ENCODE assay signal across 8 cellular contexts in genomic region chr17:44222112-44222869, GRCh38. TPM values are rescaled to one million over a fixed set of nuclear protein-coding genes. Genes with fewer than 3 reads are reported as not detected.
A peak's percentile ranks its signal among the peaks of the same experiment; 100 is the strongest.
DNase-seq lines count a peak whose midpoint lies in the region; ATAC-seq and TF ChIP-seq lines count a peak whose summit lies in the region.

No MANE protein-coding gene starts in this region.

- H3K36me3 Mint-ChIP-seq in GM23338 (ENCODE audit: low read depth), result peaks cover 7% of the 10 kb centered on the region
- peaks cover 4% of the 10 kb centered on the region for H3K36me3 Mint-ChIP-seq in activated CD8-positive, alpha-beta memory T cell treated with anti-CD3 and anti-CD28 coated beads, Interleukin-2, amount 10 ng/mL, durations not matched to agents 7 days and 5 days

- H3K27me3 ChIP-seq in BE2C (no peaks in the 10 kb centered on the region), GM23338 (ENCODE audit: insufficient read depth) (peaks cover 11% of the 10 kb centered on the region; the same call in 1 of the 2 replicates), esophagus muscularis mucosa (no peaks in the 10 kb centered on the region), thymus (ENCODE audit: control insufficient read depth, insufficient read depth) (peaks cover 4% of the 10 kb centered on the region)

- peak overlapping the region; percentile 93 for H2AFZ ChIP-seq in GM23338

- H3K27ac Mint-ChIP-seq in GM23338, result peak overlapping the region; percentile 88; the same call in 1 of the 2 replicates
- peak overlapping the region; percentile 89 for H3K27ac Mint-ChIP-seq in activated CD8-positive, alpha-beta memory T cell treated with anti-CD3 and anti-CD28 coated beads, Interleukin-2, amount 10 ng/mL, durations not matched to agents 7 days and 5 days

- H3K36me3 ChIP-seq in BE2C (peaks cover 9% of the 10 kb centered on the region), GM23338 (ENCODE audit: insufficient read depth) (no peaks in the 10 kb centered on the region), esophagus muscularis mucosa (no peaks in the 10 kb centered on the region), thymus (ENCODE audit: control insufficient read depth, insufficient read depth) (no peaks in the 10 kb centered on the region)

- no peaks in the 10 kb centered on the region for H3K9me3 Mint-ChIP-seq in GM23338
- H3K9me3 Mint-ChIP-seq in activated CD8-positive, alpha-beta memory T cell treated with anti-CD3 and anti-CD28 coated beads, Interleukin-2, amount 10 ng/mL, durations not matched to agents 7 days and 5 days (ENCODE audit: low read depth), result no peaks in the 10 kb centered on the region

- peak; percentile 85 for DNase-seq in BE2C
- DNase-seq in GM23338 (ENCODE audit: low spot score), result peak; percentile 86
- peak; percentile 70 for DNase-seq in NCI-H526 treated with DMSO at 0.1 percent for 48 hours (lab: John Stamatoyannopoulos, UW)
- DNase-seq in activated CD8-positive, alpha-beta memory T cell treated with anti-CD3 and anti-CD28 coated beads, Interleukin-2, amount 10 ng/mL, durations not matched to agents 7 days and 5 days, result peak; percentile 61
- peak; percentile 96 for DNase-seq in esophagus muscularis mucosa (ENCODE audit: extremely low spot score)
- peak; percentile 79 for DNase-seq in middle frontal gyrus (ENCODE audit: extremely low spot score, low spot score)

- TF ChIP-seq EP300 in esophagus muscularis mucosa (IDR thresholded peaks at IDR 0.05), result no peak

- TF ChIP-seq CTCF in BE2C (IDR thresholded peaks at IDR 0.05; ENCODE audit: low read depth, low read length) (peak; percentile 29), GM23338 (conservative IDR thresholded peaks at IDR 0.05; ENCODE audit: low read depth in 2 of 2) (peak; percentile 20; a peak in 1 of 4 replicates), esophagus muscularis mucosa (IDR thresholded peaks at IDR 0.05) (peak; percentile 9 to 41 (median 30))

- H3K4me3 ChIP-seq in BE2C (ENCODE audit: low read depth, low read length), result peak overlapping the region; percentile 84
- H3K4me3 ChIP-seq in GM23338, result peak overlapping the region; percentile 96
- H3K4me3 ChIP-seq in esophagus muscularis mucosa, result peak overlapping the region; percentile 92 to 98 (median 96)
- H3K4me3 ChIP-seq in thymus (ENCODE audit: low read length), result peak overlapping the region; percentile 91

- peaks cover 15% of the 10 kb centered on the region; the same call in 2 of the 3 replicates for H3K4me1 Mint-ChIP-seq in GM23338
- H3K4me1 Mint-ChIP-seq in activated CD8-positive, alpha-beta memory T cell treated with anti-CD3 and anti-CD28 coated beads, Interleukin-2, amount 10 ng/mL, durations not matched to agents 7 days and 5 days, result peaks cover 8% of the 10 kb centered on the region

- H3F3A ChIP-seq in GM23338 (replicated peaks; ENCODE audit: low read depth), result peaks cover 12% of the 10 kb centered on the region

- peak overlapping the region; percentile 76 for H3K4me3 Mint-ChIP-seq in GM23338
- H3K4me3 Mint-ChIP-seq in activated CD8-positive, alpha-beta memory T cell treated with anti-CD3 and anti-CD28 coated beads, Interleukin-2, amount 10 ng/mL, durations not matched to agents 7 days and 5 days, result peak overlapping the region; percentile 90

- WGBS in esophagus muscularis mucosa, result under 1% methylated on average over 25 of the region's 36 CpGs
- WGBS in thymus, result 14% methylated on average over 36 of the region's 36 CpGs

- ATAC-seq in GM23338 (peak; percentile 29), HG02981 (IDR thresholded peaks at IDR 0.05; ENCODE audit: unreplicated experiment) (no peak)
- ATAC-seq in activated CD8-positive, alpha-beta memory T cell treated with anti-CD3 and anti-CD28 coated beads, Interleukin-2, amount 10 ng/mL, durations not matched to agents 7 days and 5 days, result no peak

- no peak overlapping the region for H3K27ac ChIP-seq in GM23338 (ENCODE audit: low read depth)
- peak overlapping the region; percentile 100 for H3K27ac ChIP-seq in esophagus muscularis mucosa (replicated peaks in 1 of 4)
- peak overlapping the region; percentile 99 for H3K27ac ChIP-seq in thymus (ENCODE audit: low read depth)

- H3K4me1 ChIP-seq in BE2C (peaks cover 5% of the 10 kb centered on the region), GM23338 (ENCODE audit: insufficient read depth) (peaks cover 13% of the 10 kb centered on the region), esophagus muscularis mucosa (peaks cover 30 to 39% (median 38%) of the 10 kb centered on the region in 4 donors), thymus (ENCODE audit: control insufficient read depth, insufficient read depth, low read length) (peaks cover 6% of the 10 kb centered on the region)

- no peaks in the 10 kb centered on the region for H4K20me1 ChIP-seq in GM23338 (replicated peaks; ENCODE audit: insufficient read depth)

- peaks cover 20% of the 10 kb centered on the region for H3K79me2 ChIP-seq in GM23338 (replicated peaks; ENCODE audit: insufficient read depth)

- no peaks in the 10 kb centered on the region for H3K9me2 ChIP-seq in GM23338 (ENCODE audit: insufficient read depth)

- CTCF ChIA-PET in activated CD8-positive, alpha-beta memory T cell treated with anti-CD3 and anti-CD28 coated beads, Interleukin-2, amount 10 ng/mL, durations not matched to agents 7 days and 5 days (lab: Charles Lee), result interaction anchor here (0.7 to 6.3 kb wide), 20 partner anchors 8 to 233 kb away, joined by 3 to 74 read pairs (median 4); partner anchors contain the start of genes GRN, TMEM101 and TMUB2

- intact Hi-C loops in esophagus muscularis mucosa (cut with DNase I), result no loop called here

- peaks cover 12% of the 10 kb centered on the region for H3K27me3 Mint-ChIP-seq in GM23338 (ENCODE audit: insufficient read depth, low read depth, poor library complexity)
- H3K27me3 Mint-ChIP-seq in activated CD8-positive, alpha-beta memory T cell treated with anti-CD3 and anti-CD28 coated beads, Interleukin-2, amount 10 ng/mL, durations not matched to agents 7 days and 5 days, result no peaks in the 10 kb centered on the region

- H3K9me3 ChIP-seq in BE2C (no peaks in the 10 kb centered on the region), esophagus muscularis mucosa (no peaks in the 10 kb centered on the region), thymus (ENCODE audit: control insufficient read depth) (no peaks in the 10 kb centered on the region)

- peak overlapping the region; percentile 100 for H3K4me2 ChIP-seq in GM23338

- no peak for TF ChIP-seq POLR2A in esophagus muscularis mucosa (IDR thresholded peaks at IDR 0.05; ENCODE audit: low read depth)

TF ChIP-seq in GM23338, 12 proteins besides CTCF, POLR2A, EP300 and RAD21:
- TF ChIP-seq JUNB (IDR thresholded peaks at IDR 0.05; ENCODE audit: unreplicated experiment) (no peak), EZH2 (IDR thresholded peaks at IDR 0.05; ENCODE audit: low read depth, unreplicated experiment) (peak; percentile 33), NANOG (IDR thresholded peaks at IDR 0.05; ENCODE audit: borderline replicate concordance) (no peak), ZNF114 (CRISPR knock-in tag; IDR thresholded peaks at IDR 0.05) (no peak), ZNF331 (CRISPR knock-in tag; IDR thresholded peaks at IDR 0.05; ENCODE audit: low read depth) (no peak), POLR2AphosphoS5 (IDR thresholded peaks at IDR 0.05; ENCODE audit: low read depth) (peak; percentile 43)
TF ChIP-seq in GM23338: peak in this region for 2.

RNA-seq across cellular contexts. Expression of gene UBTF, which starts 2.8 kb away (rescaled TPM):
- polyA plus RNA-seq in BE2C (2012; ENCODE audit: insufficient read depth, insufficient read length, low read depth), result 106 TPM
- total RNA-seq in GM23338 (2014; rRNA removed; shearing (Covaris generic)), result 62.2 and 78.8 TPM in 2 replicates
- polyA plus RNA-seq in GM23338 (2016; fragmentation: Nextera tagmentation; extraction: Ambion mirVana) (27.0 and 29.9 TPM in 2 replicates), thymus (70.1 TPM)
- total RNA-seq in activated CD8-positive, alpha-beta memory T cell treated with anti-CD3 and anti-CD28 coated beads, Interleukin-2, amount 10 ng/mL, durations not matched to agents 7 days and 5 days, result 100 to 1,000 TPM; 128 to 158 TPM
- total RNA-seq in esophagus muscularis mucosa, result 10 to 100 TPM; 48.7 to 78.8 (median 66.1) TPM

RNA-seq across cellular contexts. Expression of gene ATXN7L3, which starts 22.6 kb away (rescaled TPM):
- polyA plus RNA-seq in BE2C (2012; ENCODE audit: insufficient read depth, insufficient read length, low read depth), result 151 TPM
- 79.3 and 95.0 TPM in 2 replicates for total RNA-seq in GM23338 (2014; rRNA removed; shearing (Covaris generic))
- 20.3 and 20.6 TPM in 2 replicates for polyA plus RNA-seq in GM23338 (2016; fragmentation: Nextera tagmentation; extraction: Ambion mirVana)
- 100 to 1,000 TPM; 106 to 122 TPM for total RNA-seq in activated CD8-positive, alpha-beta memory T cell treated with anti-CD3 and anti-CD28 coated beads, Interleukin-2, amount 10 ng/mL, durations not matched to agents 7 days and 5 days
- 10 to 100 TPM; 41.9 to 72.6 (median 50.0) TPM for total RNA-seq in esophagus muscularis mucosa
- polyA plus RNA-seq in thymus, result 53.3 TPM

RNA-seq across cellular contexts. Expression of gene TMUB2, which starts 35.5 kb away (rescaled TPM):
- polyA plus RNA-seq in BE2C (2012; ENCODE audit: insufficient read depth, insufficient read length, low read depth), result 64.2 TPM
- total RNA-seq in GM23338 (2014; rRNA removed; shearing (Covaris generic)), result 15.9 and 20.8 TPM in 2 replicates
- polyA plus RNA-seq in GM23338 (2016; fragmentation: Nextera tagmentation; extraction: Ambion mirVana), result 16.5 and 17.0 TPM in 2 replicates
- 10 to 100 TPM; 31.4 to 34.1 TPM for total RNA-seq in activated CD8-positive, alpha-beta memory T cell treated with anti-CD3 and anti-CD28 coated beads, Interleukin-2, amount 10 ng/mL, durations not matched to agents 7 days and 5 days
- total RNA-seq in esophagus muscularis mucosa, result 10 to 100 TPM; 25.3 to 50.3 (median 33.4) TPM
- polyA plus RNA-seq in thymus, result 57.6 TPM

RNA-seq across cellular contexts. Expression of gene SLC4A1, which starts 45.6 kb away (rescaled TPM):
- polyA plus RNA-seq in BE2C (2012; ENCODE audit: insufficient read depth, insufficient read length, low read depth), result not detected
- total RNA-seq in GM23338 (2014; rRNA removed; shearing (Covaris generic)), result not detected in 2 replicates
- polyA plus RNA-seq in GM23338 (2016; fragmentation: Nextera tagmentation; extraction: Ambion mirVana) (not detected in 2 replicates), thymus (0.37 TPM)
- total RNA-seq in activated CD8-positive, alpha-beta memory T cell treated with anti-CD3 and anti-CD28 coated beads, Interleukin-2, amount 10 ng/mL, durations not matched to agents 7 days and 5 days, result not detected
- total RNA-seq in esophagus muscularis mucosa, result 1 to 10 TPM in 1 of 4 donors, under 1 TPM in 2, not detected in 1; 0.11 to 2.0 (median 0.19) TPM

RNA-seq across cellular contexts. Expression of gene ASB16, which starts 51.8 kb away (rescaled TPM):
- 2.3 TPM for polyA plus RNA-seq in BE2C (2012; ENCODE audit: insufficient read depth, insufficient read length, low read depth)
- total RNA-seq in GM23338 (2014; rRNA removed; shearing (Covaris generic)), result not detected in 2 replicates
- polyA plus RNA-seq in GM23338 (2016; fragmentation: Nextera tagmentation; extraction: Ambion mirVana), result 0.21 and 0.47 TPM in 2 replicates
- total RNA-seq in activated CD8-positive, alpha-beta memory T cell treated with anti-CD3 and anti-CD28 coated beads, Interleukin-2, amount 10 ng/mL, durations not matched to agents 7 days and 5 days, result under 1 TPM in 1 of 2 experiments, not detected in 1; 0.26 TPM
- total RNA-seq in esophagus muscularis mucosa, result 10 to 100 TPM in 1 of 4 donors, 1 to 10 TPM in 3; 3.3 to 10.8 (median 6.0) TPM
- 0.14 TPM for polyA plus RNA-seq in thymus
